Comparison of ENCODE assay signal across 9 cellular contexts in the genomic region with DNA sequence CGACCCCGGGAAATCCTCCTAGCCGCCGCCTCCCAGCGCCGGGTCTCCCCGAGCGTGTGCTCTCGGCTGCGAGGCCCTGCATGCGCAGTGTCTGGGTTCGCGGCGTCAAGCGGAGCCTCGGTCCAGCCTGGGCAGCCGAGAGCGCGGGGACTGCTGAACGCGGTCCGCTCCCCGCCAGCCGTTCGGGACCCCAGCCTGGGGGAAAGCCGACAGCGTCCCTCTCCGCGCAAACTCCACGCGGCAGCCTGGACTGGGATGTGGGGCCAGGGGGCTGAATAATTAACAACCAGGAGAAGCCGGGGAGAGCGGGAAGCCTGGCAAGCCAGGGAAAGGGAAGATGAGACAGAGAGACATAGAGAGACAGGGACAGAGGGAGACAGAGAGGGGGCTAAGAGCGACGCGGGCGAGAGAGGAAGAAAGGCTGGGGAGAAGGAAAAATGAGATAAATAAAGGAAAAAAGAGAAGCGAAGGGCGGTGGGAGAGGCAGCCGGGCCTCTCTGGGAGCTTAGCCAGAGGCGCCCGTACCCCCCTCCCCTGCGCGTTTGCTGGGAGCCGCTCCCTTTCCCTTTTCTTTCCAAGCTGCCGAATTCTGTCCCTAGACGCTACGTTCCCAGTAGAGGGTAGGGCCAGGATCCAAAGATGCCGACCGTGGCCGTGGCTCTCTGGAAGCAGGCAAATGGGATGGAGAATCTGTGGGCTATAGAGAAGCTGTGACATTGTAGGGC.
DNase-seq lines count a peak whose midpoint lies in the region; ATAC-seq and TF ChIP-seq lines count a peak whose summit lies in the region.
"Had no signal": no experiment of that assay in that cellular context is flagged by ENCODE, and none has a peak within 500 bp of the region (broad histone marks: within the 10 kb centered on the region; RNA-seq: fewer than 3 reads in every experiment).

No MANE protein-coding gene starts in this region.

- no peaks in the 10 kb centered on the region for H3K9me3 ChIP-seq in breast epithelium
- H3K9me3 ChIP-seq in upper lobe of left lung = no peaks in the 10 kb centered on the region

- H3K4me1 Mint-ChIP-seq in MCF 10A (ENCODE audit: insufficient read depth, unreplicated experiment) (no peaks in the 10 kb centered on the region), mesothelial cell of epicardium (peaks cover 9% of the 10 kb centered on the region)

- H3K27ac Mint-ChIP-seq in MCF 10A (ENCODE audit: low read depth, unreplicated experiment) (no peak overlapping the region), mesothelial cell of epicardium (no peak overlapping the region)

- TF ChIP-seq POLR2A in breast epithelium (IDR thresholded peaks at IDR 0.05) (no peak), upper lobe of left lung (IDR thresholded peaks at IDR 0.05) (no peak)

- intact Hi-C loops in breast epithelium (cut with DNase I; ENCODE audit: low total_unique reads) (no loop called here), MCF 10A (cut with micrococcal nuclease) (no loop called here)

- H3K27me3 Mint-ChIP-seq in MCF 10A (ENCODE audit: insufficient read depth, unreplicated experiment) (peaks cover 100% of the 10 kb centered on the region), mesothelial cell of epicardium (ENCODE audit: low read depth) (peaks cover 98% of the 10 kb centered on the region)

- 5 to 8% methylated on average over 28 to 29 of the region's 51 CpGs for WGBS in upper lobe of left lung, 2 donors

- H3K36me3 Mint-ChIP-seq in MCF 10A (ENCODE audit: insufficient read depth, unreplicated experiment) (no peaks in the 10 kb centered on the region), mesothelial cell of epicardium (no peaks in the 10 kb centered on the region)

- no peak overlapping the region for H3K27ac ChIP-seq in breast epithelium
- no peak overlapping the region for H3K27ac ChIP-seq in upper lobe of left lung

- peak in 1 of 2 donors; percentile 31 for ATAC-seq in upper lobe of left lung (ENCODE audit: low FRiP score in 2 of 2)

- peak overlapping the region; percentile 9 to 62 (median 39) for H3K4me3 ChIP-seq in breast epithelium
- peak overlapping the region in 3 of 4 donors; percentile 28 to 45 (median 44) for H3K4me3 ChIP-seq in upper lobe of left lung

- TF ChIP-seq CTCF in breast epithelium (IDR thresholded peaks at IDR 0.05) (no peak), MCF 10A (IDR thresholded peaks at IDR 0.05; ENCODE audit: unreplicated experiment) (no peak), mesothelial cell of epicardium (IDR thresholded peaks at IDR 0.05; ENCODE audit: unreplicated experiment) (no peak), upper lobe of left lung (IDR thresholded peaks at IDR 0.05) (no peak)

- no peak for DNase-seq in breast epithelium (ENCODE audit: low spot score in 2 of 2)
- no peak for DNase-seq in MCF 10A (ENCODE audit: unreplicated experiment)
- DNase-seq in cerebellum (ENCODE audit: low spot score) = peak; percentile 52
- no peak for DNase-seq in mesothelial cell of epicardium (ENCODE audit: low spot score in 2 of 2, unreplicated experiment in 2 of 2)
- no peak for DNase-seq in upper lobe of left lung
- no peak for DNase-seq in HT-29 (ENCODE audit: low spot score)
- DNase-seq in dedifferentiated amniotic fluid mesenchymal stem cell (ENCODE audit: extremely low spot score) = no peak
- no peak for DNase-seq in HCEC 1CT
- DNase-seq: NCI-H774 had no signal

- H3K4me3 Mint-ChIP-seq in MCF 10A (ENCODE audit: unreplicated experiment) = no peak overlapping the region
- H3K4me3 Mint-ChIP-seq in mesothelial cell of epicardium = peak overlapping the region; percentile 42

- no peak for TF ChIP-seq EP300 in upper lobe of left lung (IDR thresholded peaks at IDR 0.05)

- no TSS peak for BruUV-seq in MCF 10A (replicated peaks; lab: Mats Ljungman, UMichigan)

- H3K36me3 ChIP-seq in breast epithelium (no peaks in the 10 kb centered on the region), upper lobe of left lung (no peaks in the 10 kb centered on the region)

- peaks cover 3 to 85% of the 10 kb centered on the region in 2 donors for H3K27me3 ChIP-seq in breast epithelium
- H3K27me3 ChIP-seq in upper lobe of left lung = peaks cover 6 to 88% (median 51%) of the 10 kb centered on the region in 4 donors

- H3K4me1 ChIP-seq in breast epithelium = no peaks in the 10 kb centered on the region
- peaks cover 16 to 21% (median 18%) of the 10 kb centered on the region in 4 donors for H3K4me1 ChIP-seq in upper lobe of left lung

- CTCF ChIA-PET in MCF 10A (lab: Yijun Ruan, JAX) = interaction anchor here (0.6 to 1.6 kb wide), 6 partner anchors 9 to 172 kb away, joined by 3 to 15 read pairs (median 4); no protein-coding TSS in a partner anchor

- POLR2A ChIA-PET in MCF 10A (lab: Yijun Ruan, JAX) = no interaction called here

- H3K9me3 Mint-ChIP-seq in MCF 10A (ENCODE audit: unreplicated experiment) (no peaks in the 10 kb centered on the region), mesothelial cell of epicardium (no peaks in the 10 kb centered on the region)
